23 cellular contexts compared by ENCODE assay signal in the genomic region with DNA sequence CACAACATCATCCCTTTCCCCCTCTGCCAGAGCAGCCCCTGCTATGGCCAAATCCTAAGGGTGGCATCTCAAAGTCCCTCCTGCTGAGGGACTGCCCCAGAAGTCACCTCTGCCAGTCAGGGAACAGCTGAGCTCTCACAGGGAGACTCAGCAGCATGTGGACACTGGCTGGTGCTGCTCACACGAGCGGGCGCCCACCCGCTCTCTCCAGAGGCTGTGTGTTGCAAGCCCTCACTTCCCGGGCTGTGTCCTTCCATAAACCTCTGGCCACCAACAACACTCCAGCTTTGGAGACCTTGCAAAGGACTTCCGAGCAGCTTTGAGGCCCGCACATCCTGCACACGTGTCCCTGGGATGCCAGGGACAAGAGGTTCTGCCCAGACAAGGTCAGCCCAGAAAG. TPM values are rescaled to one million over a fixed set of nuclear protein-coding genes. Genes with fewer than 3 reads are reported as not detected.
DNase-seq lines count a peak whose midpoint lies in the region; ATAC-seq and TF ChIP-seq lines count a peak whose summit lies in the region.
"Had no signal": no experiment of that assay in that cellular context is flagged by ENCODE, and none has a peak within 500 bp of the region (broad histone marks: within the 10 kb centered on the region; RNA-seq: fewer than 3 reads in every experiment).

No MANE protein-coding gene starts in this region.

- H3K36me3 ChIP-seq in heart right ventricle (no peaks in the 10 kb centered on the region), muscle layer of duodenum (ENCODE audit: control insufficient read depth in 1 of 2, insufficient read depth in 2 of 2, low read length in 2 of 2) (no peaks in the 10 kb centered on the region), suprapubic skin (no peaks in the 10 kb centered on the region)
- H3K36me3 ChIP-seq: colonic mucosa, MG63, ovary, WERI-Rb-1 had no signal

- H3K27me3 ChIP-seq in heart right ventricle (peaks cover 0 to 70% (median 6%) of the 10 kb centered on the region in 7 donors), muscle layer of duodenum (ENCODE audit: low read depth, low read length) (peaks cover 8% of the 10 kb centered on the region), suprapubic skin (peaks cover 62% of the 10 kb centered on the region)
- H3K27me3 ChIP-seq: MG63, ovary had no signal

- 73 to 75% methylated on average over 8 of the region's 8 CpGs for WGBS in heart right ventricle, 2 donors
- 94% methylated on average over 4 of the region's 8 CpGs for WGBS in suprapubic skin

- H3K27ac ChIP-seq in heart right ventricle (peak overlapping the region in 9 of 10 donors; percentile 35 to 96 (median 90)), muscle layer of duodenum (ENCODE audit: low read length) (peak overlapping the region; percentile 23), suprapubic skin (no peak overlapping the region)
- H3K27ac ChIP-seq: colonic mucosa, ovary, SK-N-MC, WERI-Rb-1 had no signal

- H3K4me1 Mint-ChIP-seq in activated naive CD8-positive, alpha-beta T cell treated with anti-CD3 and anti-CD28 coated beads, Interleukin-2, amount 50 U/mL, for 24 hours = peaks cover 60% of the 10 kb centered on the region
- peaks cover 26% of the 10 kb centered on the region for H3K4me1 Mint-ChIP-seq in type B pancreatic cell (ENCODE audit: unreplicated experiment)

- ATAC-seq in heart right ventricle (peak in 1 of 8 donors; percentile 0), Right ventricle myocardium superior (ENCODE audit: poor library complexity) (no peak)
- no peak for ATAC-seq in activated naive CD8-positive, alpha-beta T cell treated with anti-CD3 and anti-CD28 coated beads, Interleukin-2, amount 50 U/mL, for 24 hours

- H3K4me3 ChIP-seq in heart right ventricle = no peak overlapping the region
- peak overlapping the region in 1 of 2 donors; percentile 10 for H3K4me3 ChIP-seq in muscle layer of duodenum (ENCODE audit: low read depth in 1 of 2, low read length in 2 of 2)
- H3K4me3 ChIP-seq in suprapubic skin = no peak overlapping the region
- H3K4me3 ChIP-seq: colonic mucosa, MG63, SK-N-MC, smooth muscle cell had no signal

- no peak for TF ChIP-seq EP300 in suprapubic skin (IDR thresholded peaks at IDR 0.05)

- no peak for TF ChIP-seq CTCF in heart right ventricle (IDR thresholded peaks at IDR 0.05)
- no peak for TF ChIP-seq CTCF in type B pancreatic cell (conservative IDR thresholded peaks at IDR 0.05)
- no peak for TF ChIP-seq CTCF in suprapubic skin (IDR thresholded peaks at IDR 0.05)

- no peak overlapping the region for H3K27ac Mint-ChIP-seq in activated naive CD8-positive, alpha-beta T cell treated with anti-CD3 and anti-CD28 coated beads, Interleukin-2, amount 50 U/mL, for 24 hours
- no peak overlapping the region for H3K27ac Mint-ChIP-seq in type B pancreatic cell

- intact Hi-C loops in heart right ventricle (cut with DNase I) (loop anchor here in 1 of 10 donors (5.0 kb wide), 1 partner anchor 83 kb away; no protein-coding TSS in a partner anchor), Right ventricle myocardium superior (cut with DNase I) (no loop called here)

- H3K4me3 Mint-ChIP-seq in activated naive CD8-positive, alpha-beta T cell treated with anti-CD3 and anti-CD28 coated beads, Interleukin-2, amount 50 U/mL, for 24 hours = peak overlapping the region; percentile 92
- peak overlapping the region; percentile 85 for H3K4me3 Mint-ChIP-seq in type B pancreatic cell

- no peak for TF ChIP-seq POLR2A in suprapubic skin (IDR thresholded peaks at IDR 0.05)

- peaks cover 13 to 83% (median 53%) of the 10 kb centered on the region in 9 donors for H3K4me1 ChIP-seq in heart right ventricle
- H3K4me1 ChIP-seq in muscle layer of duodenum (ENCODE audit: control insufficient read depth in 1 of 2, insufficient read depth in 2 of 2, low read length in 2 of 2) = peaks cover 17 to 68% of the 10 kb centered on the region in 2 donors
- H3K4me1 ChIP-seq in suprapubic skin = peaks cover 53% of the 10 kb centered on the region

- no peaks in the 10 kb centered on the region for H3K9me3 ChIP-seq in heart right ventricle
- no peaks in the 10 kb centered on the region for H3K9me3 ChIP-seq in muscle layer of duodenum (ENCODE audit: control insufficient read depth in 1 of 2, low read length in 2 of 2)
- H3K9me3 ChIP-seq in suprapubic skin = no peaks in the 10 kb centered on the region
- H3K9me3 ChIP-seq: colonic mucosa, MG63, ovary had no signal

- DNase-seq in heart right ventricle (no peak), Right ventricle myocardium superior (no peak), type B pancreatic cell (ENCODE audit: extremely low spot score, unreplicated experiment) (no peak), MV-4-11 (lab: John Stamatoyannopoulos, UW) (no peak), AG08395 (ENCODE audit: low spot score) (no peak), suprapubic skin (ENCODE audit: low spot score in 2 of 2) (no peak)
- DNase-seq in activated naive CD8-positive, alpha-beta T cell treated with anti-CD3 and anti-CD28 coated beads, Interleukin-2, amount 50 U/mL, for 24 hours = no peak
- DNase-seq: AML-193; amygdala; colonic mucosa; DMS 273 treated with DMSO at 0.1 percent for 48 hours; erythroblast; HCEC 1CT; mesendoderm; MG63; NCI-H2029 treated with DMSO at 0.1 percent for 48 hours; NCI-H524; ovary; stimulated activated naive CD4-positive, alpha-beta T cell; WERI-Rb-1 had no signal

- H3K9me3 Mint-ChIP-seq in activated naive CD8-positive, alpha-beta T cell treated with anti-CD3 and anti-CD28 coated beads, Interleukin-2, amount 50 U/mL, for 24 hours = no peaks in the 10 kb centered on the region
- H3K9me3 Mint-ChIP-seq in type B pancreatic cell = no peaks in the 10 kb centered on the region

- peaks cover 12% of the 10 kb centered on the region for H3K27me3 Mint-ChIP-seq in activated naive CD8-positive, alpha-beta T cell treated with anti-CD3 and anti-CD28 coated beads, Interleukin-2, amount 50 U/mL, for 24 hours
- H3K27me3 Mint-ChIP-seq in type B pancreatic cell = peaks cover 63% of the 10 kb centered on the region

- H3K36me3 Mint-ChIP-seq in activated naive CD8-positive, alpha-beta T cell treated with anti-CD3 and anti-CD28 coated beads, Interleukin-2, amount 50 U/mL, for 24 hours (ENCODE audit: low read depth) = peaks cover 8% of the 10 kb centered on the region
- H3K36me3 Mint-ChIP-seq in type B pancreatic cell = no peaks in the 10 kb centered on the region

RNA-seq across cellular contexts. Expression of gene IGSF9B, which starts 2.8 kb away (rescaled TPM):
- 10 to 100 TPM; 31.0 to 72.3 (median 50.1) TPM for total RNA-seq in heart right ventricle
- 10 to 100 TPM in 1 of 2 donors, 1 to 10 TPM in 1; 6.7 to 37.2 TPM for polyA plus RNA-seq in heart right ventricle
- total RNA-seq in Right ventricle myocardium superior = 38.9 TPM
- 6.6 and 10.6 TPM in 2 replicates for total RNA-seq in type B pancreatic cell (ENCODE audit: low replicate concordance)
- total RNA-seq in suprapubic skin = 10 to 100 TPM in 1 of 4 donors, 1 to 10 TPM in 3; 6.6 to 15.0 (median 9.5) TPM
